In the genomic region with DNA sequence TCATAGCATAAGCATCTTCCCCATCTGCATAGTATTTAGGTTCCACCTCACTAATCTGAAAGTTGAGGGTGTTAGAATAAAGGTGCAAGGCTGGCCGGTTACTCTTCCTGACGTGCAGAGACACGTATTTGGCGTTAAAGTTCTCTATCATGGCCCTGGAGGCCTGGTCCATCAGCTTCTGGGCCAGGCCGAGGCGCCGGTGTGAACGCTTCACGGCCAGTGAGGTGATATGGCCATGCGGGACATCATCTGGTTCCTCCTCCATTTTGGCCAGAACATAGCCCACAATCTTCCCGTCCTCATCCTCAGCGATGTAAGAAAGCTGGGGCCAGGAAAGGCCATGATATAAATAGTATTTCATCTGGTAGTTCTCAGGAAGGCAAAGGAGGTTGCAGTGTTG, we compare ENCODE assay signal across 27 cellular contexts. TPM values are rescaled to one million over a fixed set of nuclear protein-coding genes. Genes with fewer than 3 reads are reported as not detected.
DNase-seq lines count a peak whose midpoint lies in the region; ATAC-seq, FAIRE-seq and TF ChIP-seq lines count a peak whose summit lies in the region.
"Had no signal": no experiment of that assay in that cellular context is flagged by ENCODE, and none has a peak within 500 bp of the region (broad histone marks: within the 10 kb centered on the region; RNA-seq: fewer than 3 reads in every experiment).

No MANE protein-coding gene starts in this region.

- no peak overlapping the region for H2BK12ac ChIP-seq in trophoblast cell (ENCODE audit: low read length)

- H3K79me2 ChIP-seq in DND-41 (ENCODE audit: insufficient read depth, low read length) = no peaks in the 10 kb centered on the region
- peaks cover 54% of the 10 kb centered on the region for H3K79me2 ChIP-seq in K562 (ENCODE audit: control insufficient read depth, insufficient read depth, low read length)
- H3K79me2 ChIP-seq in trophoblast cell (ENCODE audit: control insufficient read depth, insufficient read depth, low read length, poor library complexity) = no peaks in the 10 kb centered on the region

- no peak overlapping the region for H3K4ac ChIP-seq in trophoblast cell (ENCODE audit: low read depth, low read length)

- H3K4me1 ChIP-seq in CD8-positive, alpha-beta memory T cell (ENCODE audit: insufficient read depth, low read length) = no peaks in the 10 kb centered on the region
- H3K4me1 ChIP-seq in DND-41 (ENCODE audit: insufficient read depth, low read length) (peaks cover 3% of the 10 kb centered on the region), K562 (replicated peaks in 1 of 2; ENCODE audit: control insufficient read depth in 2 of 2, insufficient read depth in 2 of 2, low read length in 2 of 2) (peaks cover 0 to 2% of the 10 kb centered on the region in 2 experiments; a peak in 3 of 5 replicates), trophoblast cell (ENCODE audit: control insufficient read depth in 1 of 2, insufficient read depth in 2 of 2, low read length in 2 of 2) (no peaks in the 10 kb centered on the region), prostate gland (replicated peaks) (no peaks in the 10 kb centered on the region)
- H3K4me1 ChIP-seq: BLaER1 had no signal

- H3K79me1 ChIP-seq in trophoblast cell (ENCODE audit: low read length) = no peaks in the 10 kb centered on the region

- H2BK120ac ChIP-seq in trophoblast cell (ENCODE audit: insufficient read depth, low read length, poor library complexity) = no peak overlapping the region

- H3K36me3 ChIP-seq in CD8-positive, alpha-beta memory T cell (ENCODE audit: insufficient read depth, low read length) = no peaks in the 10 kb centered on the region
- no peaks in the 10 kb centered on the region for H3K36me3 ChIP-seq in DND-41 (ENCODE audit: insufficient read depth, low read length)
- H3K36me3 ChIP-seq in K562 (ENCODE audit: control insufficient read depth, insufficient read depth, low read length) = peaks cover under 1% of the 10 kb centered on the region; the same call in 1 of the 3 replicates
- H3K36me3 ChIP-seq in trophoblast cell (ENCODE audit: control insufficient read depth in 1 of 2, insufficient read depth in 2 of 2, low read length in 2 of 2) = no peaks in the 10 kb centered on the region
- no peaks in the 10 kb centered on the region for H3K36me3 ChIP-seq in prostate gland
- H3K36me3 ChIP-seq: BE2C, BLaER1 had no signal

- no peak for ATAC-seq in DND-41 (ENCODE audit: insufficient read depth, low read depth)
- ATAC-seq in K562 = peak; percentile 63
- ATAC-seq in HG03039 (IDR thresholded peaks at IDR 0.05; ENCODE audit: unreplicated experiment) = no peak

- no peak for DNase-seq in CD8-positive, alpha-beta memory T cell
- no peak for DNase-seq in DND-41
- DNase-seq in K562 (ENCODE audit: extremely low read depth in 1 of 4, low spot score in 3 of 4) = peak in 2 of 4 experiments; percentile 16 to 25
- peak; percentile 3 to 33 for DNase-seq in trophoblast cell
- no peak for DNase-seq in NCI-H2107 (lab: John Stamatoyannopoulos, UW)
- no peak for DNase-seq in prostate gland (ENCODE audit: low spot score)
- DNase-seq in NCI-H345 treated with DMSO at 0.1 percent for 48 hours (lab: John Stamatoyannopoulos, UW; ENCODE audit: unreplicated experiment) = no peak
- DNase-seq: 8988T; ACHN; BE2C; C1 segment of cervical spinal cord; CD4-positive, alpha-beta memory T cell; CD4-positive, CD25-positive, alpha-beta regulatory T cell; DMS 273 treated with DMSO at 0.1 percent for 48 hours; DMS153; DMS53; DMS79; GF-D8 had no signal

- in situ Hi-C loops in K562 (cut with MboI) = no loop called here

- TF ChIP-seq CTCF in DND-41 (IDR thresholded peaks at IDR 0.05; ENCODE audit: borderline replicate concordance, extremely low read depth, low read length, poor library complexity, severe bottlenecking) (no peak), K562 (IDR thresholded peaks at IDR 0.05 in 2 of 3, conservative IDR thresholded peaks at IDR 0.05 in 1 of 3; ENCODE audit: insufficient read depth in 2 of 3, low read depth in 1 of 3, low read length in 3 of 3) (no peak), prostate gland (IDR thresholded peaks at IDR 0.05) (no peak)

- no peak overlapping the region for H2BK5ac ChIP-seq in trophoblast cell (ENCODE audit: low read depth, low read length, poor library complexity)

- no peaks in the 10 kb centered on the region for H3K27me3 Mint-ChIP-seq in CD8-positive, alpha-beta memory T cell
- H3K27me3 Mint-ChIP-seq: CD4-positive, CD25-positive, alpha-beta regulatory T cell had no signal

- H3K14ac ChIP-seq in trophoblast cell (ENCODE audit: low read length) = no peak overlapping the region

- H3K27ac ChIP-seq in CD8-positive, alpha-beta memory T cell (ENCODE audit: low read depth, low read length) = peak overlapping the region; percentile 35
- H3K27ac ChIP-seq in DND-41 (ENCODE audit: low read length) (no peak overlapping the region), K562 (ENCODE audit: extremely low read depth, low read depth, low read length) (peak overlapping the region; percentile 77), trophoblast cell (ENCODE audit: low read depth, low read length) (no peak overlapping the region), prostate gland (no peak overlapping the region)
- H3K27ac ChIP-seq: BLaER1 had no signal

- no peak overlapping the region for H4K8ac ChIP-seq in trophoblast cell (ENCODE audit: low read depth, low read length)

- H2AFZ ChIP-seq in DND-41 (ENCODE audit: low read depth, low read length) (peak overlapping the region; percentile 22; the same call in 1 of the 2 replicates), K562 (ENCODE audit: low read depth, low read length) (peak overlapping the region; percentile 77), trophoblast cell (ENCODE audit: insufficient read depth, low read length, poor library complexity) (no peak overlapping the region)

- H3K9me3 ChIP-seq in CD8-positive, alpha-beta memory T cell (ENCODE audit: low read length) = no peaks in the 10 kb centered on the region
- H3K9me3 ChIP-seq in DND-41 (ENCODE audit: insufficient read depth, low read length, severe bottlenecking) = no peaks in the 10 kb centered on the region
- no peaks in the 10 kb centered on the region for H3K9me3 ChIP-seq in K562 (replicated peaks; ENCODE audit: control insufficient read depth, insufficient read depth, low read depth, low read length)
- H3K9me3 ChIP-seq in trophoblast cell (ENCODE audit: insufficient read depth, low read depth, low read length) = no peaks in the 10 kb centered on the region
- H3K9me3 ChIP-seq in prostate gland = no peaks in the 10 kb centered on the region
- H3K9me3 ChIP-seq: BE2C, BLaER1 had no signal

- CTCF ChIA-PET in CD8-positive, alpha-beta memory T cell (lab: Charles Lee) = no interaction called here
- CTCF ChIA-PET in K562 (lab: Yijun Ruan, JAX; ENCODE audit: low intra/inter-chr PET ratio) = no interaction called here

- no peak overlapping the region for H3K4me3 Mint-ChIP-seq in CD8-positive, alpha-beta memory T cell
- H3K4me3 Mint-ChIP-seq: CD14-positive monocyte; CD4-positive, alpha-beta memory T cell; CD4-positive, CD25-positive, alpha-beta regulatory T cell had no signal

- TF ChIP-seq POLR2A in K562 (conservative IDR thresholded peaks at IDR 0.05) (no peak), prostate gland (IDR thresholded peaks at IDR 0.05) (no peak)

- H3K36me3 Mint-ChIP-seq in CD8-positive, alpha-beta memory T cell = no peaks in the 10 kb centered on the region
- H3K36me3 Mint-ChIP-seq: CD14-positive monocyte; CD4-positive, alpha-beta memory T cell; CD4-positive, CD25-positive, alpha-beta regulatory T cell had no signal

- no peak overlapping the region for H4K12ac ChIP-seq in trophoblast cell (ENCODE audit: low read depth, low read length)

- H3K27ac Mint-ChIP-seq in CD8-positive, alpha-beta memory T cell = no peak overlapping the region
- H3K27ac Mint-ChIP-seq: CD14-positive monocyte; CD4-positive, alpha-beta memory T cell; CD4-positive, CD25-positive, alpha-beta regulatory T cell had no signal

- H3K4me3 ChIP-seq in CD8-positive, alpha-beta memory T cell (ENCODE audit: low read length) = no peak overlapping the region
- no peak overlapping the region for H3K4me3 ChIP-seq in DND-41 (ENCODE audit: low read depth in 1 of 2, low read length in 2 of 2)
- H3K4me3 ChIP-seq in K562 = peak overlapping the region; percentile 53
- H3K4me3 ChIP-seq in trophoblast cell (ENCODE audit: low read depth, low read length) = peak overlapping the region; percentile 33
- no peak overlapping the region for H3K4me3 ChIP-seq in prostate gland
- H3K4me3 ChIP-seq: BLaER1 had no signal

- no peak for TF ChIP-seq RAD21 in K562 (CRISPR knock-in tag; conservative IDR thresholded peaks at IDR 0.05 in 1 of 2, IDR thresholded peaks at IDR 0.05 in 1 of 2)

- H3K4me1 Mint-ChIP-seq in CD8-positive, alpha-beta memory T cell = no peaks in the 10 kb centered on the region
- H3K4me1 Mint-ChIP-seq: CD14-positive monocyte; CD4-positive, CD25-positive, alpha-beta regulatory T cell had no signal

- intact Hi-C loops in K562 (cut with micrococcal nuclease) (loop anchor here (10.0 kb wide), 1 partner anchor 1009 kb away; a partner anchor contains a TSS), prostate gland (cut with DNase I) (no loop called here)

- no peaks in the 10 kb centered on the region for H3K27me3 ChIP-seq in CD8-positive, alpha-beta memory T cell (ENCODE audit: insufficient read depth, low read length, poor library complexity, severe bottlenecking)
- no peaks in the 10 kb centered on the region for H3K27me3 ChIP-seq in DND-41 (ENCODE audit: insufficient read depth, low read length, poor library complexity)
- no peaks in the 10 kb centered on the region for H3K27me3 ChIP-seq in K562 (ENCODE audit: control insufficient read depth in 2 of 2, insufficient read depth in 2 of 2, low read length in 2 of 2)
- H3K27me3 ChIP-seq in trophoblast cell (ENCODE audit: insufficient read depth, low read length) = no peaks in the 10 kb centered on the region
- H3K27me3 ChIP-seq in prostate gland (replicated peaks; ENCODE audit: insufficient read depth) = no peaks in the 10 kb centered on the region
- H3K27me3 ChIP-seq: BE2C, BLaER1 had no signal

- no peak overlapping the region for H3K4me2 ChIP-seq in DND-41 (ENCODE audit: insufficient read depth, low read length)
- H3K4me2 ChIP-seq in K562 (ENCODE audit: insufficient read depth, low read length) = peak overlapping the region; percentile 80
- H3K4me2 ChIP-seq in trophoblast cell (ENCODE audit: low read length) = no peak overlapping the region
- H3K4me2 ChIP-seq: BLaER1 had no signal

- 42% methylated on average over 12 of the region's 12 CpGs for WGBS in K562 (ENCODE audit: insufficient coverage, low coverage, missing lambda C conversion rate)
- no CpG with 5 or more reads among the region's 12 CpGs for WGBS in trophoblast cell (ENCODE audit: extremely low coverage, insufficient coverage, insufficient read length)
- WGBS in prostate gland = 94% methylated on average over 12 of the region's 12 CpGs

- peaks cover 0 to 6% (median 0%) of the 10 kb centered on the region in 5 donors for H3K9me3 Mint-ChIP-seq in CD8-positive, alpha-beta memory T cell

- H4K91ac ChIP-seq in trophoblast cell (ENCODE audit: low read depth, low read length) = no peak overlapping the region

- no peak overlapping the region for H3K23ac ChIP-seq in trophoblast cell (ENCODE audit: low read length)

- TSS peak; percentile 74 for BruUV-seq in K562 (replicated peaks; lab: Mats Ljungman, UMichigan)

- no peak overlapping the region for H3K9ac ChIP-seq in DND-41 (ENCODE audit: low read depth, low read length)
- peak overlapping the region; percentile 68 to 89 for H3K9ac ChIP-seq in K562 (ENCODE audit: insufficient read depth in 1 of 2, low read depth in 2 of 2, low read length in 2 of 2)
- H3K9ac ChIP-seq in trophoblast cell (ENCODE audit: low read length) = no peak overlapping the region
- H3K9ac ChIP-seq: BLaER1 had no signal

- no peaks in the 10 kb centered on the region for H4K20me1 ChIP-seq in DND-41 (ENCODE audit: insufficient read depth, low read length)
- no peaks in the 10 kb centered on the region for H4K20me1 ChIP-seq in K562 (replicated peaks; ENCODE audit: control insufficient read depth, insufficient read depth, low read length)
- H4K20me1 ChIP-seq: BLaER1 had no signal

- no peak for FAIRE-seq in K562 (lab: Jason Lieb, UNC)
- FAIRE-seq: A204.1, G401.6, GM12891, GM19239 had no signal

- H3K18ac ChIP-seq in trophoblast cell (ENCODE audit: low read length) = no peak overlapping the region

- no peak for TF ChIP-seq EP300 in K562 (IDR thresholded peaks at IDR 0.05; ENCODE audit: low read length)

- POLR2A ChIA-PET in CD8-positive, alpha-beta memory T cell (lab: Charles Lee) = no interaction called here
- POLR2A ChIA-PET in K562 (lab: Yijun Ruan, JAX) = no interaction called here

- no peak overlapping the region for H2AK5ac ChIP-seq in trophoblast cell (ENCODE audit: low read length)

- H3K9me1 ChIP-seq in K562 (ENCODE audit: control insufficient read depth, insufficient read depth, low read length) = no peaks in the 10 kb centered on the region

RNA-seq across cellular contexts. Expression of a gene that starts 0.4 kb away (rescaled TPM):
- not detected for total RNA-seq in CD8-positive, alpha-beta memory T cell
- polyA plus RNA-seq in CD8-positive, alpha-beta memory T cell = not detected
- total RNA-seq in K562 (2011; cell fraction: chromatin; rRNA removed; ENCODE audit: low replicate concordance) = 25.0 and 37.2 TPM in 2 replicates
- total RNA-seq in K562 (2011; cell fraction: nucleolus; rRNA removed) = 12.5 and 15.0 TPM in 2 replicates
- total RNA-seq in K562 (2011; cell fraction: nucleoplasm; rRNA removed) = 30.0 and 38.9 TPM in 2 replicates
- 20.4 and 21.1 TPM in 2 replicates for total RNA-seq in K562 (2014; rRNA removed)
- 21.8 and 25.7 TPM in 2 replicates for total RNA-seq in K562 (2014; rRNA removed; fragmentation: Illumina TruSeq; extraction: Trizol)
- 27.7 and 30.9 TPM in 2 replicates for total RNA-seq in K562 (2015; rRNA removed; fragmentation: Illumina TruSeq; extraction: Trizol)
- 23.1 and 24.4 TPM in 2 replicates for total RNA-seq in K562 (2021)
- polyA plus RNA-seq in K562 (2011; rRNA removed) = 30.8 and 33.3 TPM in 2 replicates
- 20.7 and 26.1 TPM in 2 replicates for polyA plus RNA-seq in K562 (2011; cell fraction: cytosol; rRNA removed)
- polyA plus RNA-seq in K562 (2011; cell fraction: nucleus; rRNA removed) = 35.9 and 38.4 TPM in 2 replicates
- 24.1 and 39.7 TPM in 2 replicates for polyA plus RNA-seq in K562 (2012)
- polyA plus RNA-seq in K562 (2014; fragmentation: Illumina TruSeq; extraction: Trizol) = 26.9 and 34.6 TPM in 2 replicates
- polyA plus RNA-seq in K562 (2014; fragmentation: Nextera tagmentation; extraction: Ambion mirVana) = 10 to 100 TPM; 17.1 to 22.7 TPM
- 21.3 and 22.1 TPM in 2 replicates for polyA plus RNA-seq in K562 (2014; rRNA removed)
- polyA minus RNA-seq in K562 (2011; rRNA and poly(A)+ RNA removed) = 45.5 and 47.7 TPM in 2 replicates
- 15.9 and 19.2 TPM in 2 replicates for polyA minus RNA-seq in K562 (2011; cell fraction: cytosol; rRNA and poly(A)+ RNA removed)
- polyA minus RNA-seq in K562 (2011; cell fraction: nucleus; rRNA and poly(A)+ RNA removed) = 21.4 and 33.4 TPM in 2 replicates
- not detected in 2 replicates for polyA plus RNA-seq in trophoblast cell (2013)
- 1 to 10 TPM in 1 of 2 donors, not detected in 1; 7.4 TPM for total RNA-seq in prostate gland
- total RNA-seq: A673; CD4-positive, alpha-beta memory T cell; CD4-positive, CD25-positive, alpha-beta regulatory T cell had no signal
- polyA plus RNA-seq: AG04450; CD14-positive monocyte; CD4-positive, alpha-beta memory T cell; CD4-positive, CD25-positive, alpha-beta regulatory T cell had no signal

Comparison
In these comparisons a context has a peak if more than half of its experiments do, and no peak if none do; other contexts are left out.
1. DNase-seq: peak in trophoblast cell (2 of 2); none in CD8-positive, alpha-beta memory T cell (0 of 5), DND-41 (single experiment), NCI-H2107 (single experiment), prostate gland (single experiment) and NCI-H345 treated with DMSO at 0.1 percent for 48 hours (single experiment).
2. H3K27ac ChIP-seq: peak in CD8-positive, alpha-beta memory T cell (single experiment) and K562 (single experiment); none in DND-41 (single experiment), trophoblast cell (single experiment) and prostate gland (0 of 2).
3. H3K4me3 ChIP-seq: peak in K562 (single experiment) and trophoblast cell (single experiment); none in CD8-positive, alpha-beta memory T cell (single experiment), DND-41 (0 of 2) and prostate gland (0 of 2).
4. H3K9ac ChIP-seq: peak in K562 (2 of 2); none in DND-41 (single experiment) and trophoblast cell (single experiment).